Comparison of ENCODE assay signal across 20 cellular contexts in the genomic region with DNA sequence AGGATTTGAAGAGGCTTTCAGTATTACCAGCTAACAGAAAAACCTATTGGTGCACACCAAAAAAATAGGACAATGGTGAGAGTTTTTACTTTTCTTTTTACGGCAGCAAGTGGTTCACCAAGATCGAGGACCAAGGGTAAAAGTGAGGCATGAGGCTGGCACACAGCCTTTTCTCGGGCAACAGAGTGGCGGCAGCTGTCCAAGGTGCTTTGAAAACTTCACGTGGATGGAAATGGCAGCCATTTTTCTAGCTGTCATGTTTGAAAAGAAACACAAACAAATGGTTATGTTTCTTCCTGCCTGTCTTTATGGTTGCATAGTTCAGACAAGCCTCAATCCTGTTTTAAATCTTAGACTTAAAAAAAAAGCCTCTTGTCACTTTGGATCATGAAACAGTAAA.
"Had no signal": no experiment of that assay in that cellular context is flagged by ENCODE, and none has a peak within 500 bp of the region (broad histone marks: within the 10 kb centered on the region; RNA-seq: fewer than 3 reads in every experiment).

No MANE protein-coding gene starts in this region.

- H3K27ac ChIP-seq: coronary artery, heart left ventricle, psoas muscle, spleen, tibial artery had no signal

- DNase-seq: effector CD4-positive, alpha-beta T cell; heart left ventricle; hippocampal formation; left colon; left ventricle myocardium superior; mesenchymal stem cell; midbrain; naive B cell; psoas muscle; retina; spleen; stimulated activated CD4-positive, alpha-beta T cell treated with anti-CD3 and anti-CD28 coated beads, Interleukin-15, amount 100 ng/mL, for 24 hours; stimulated activated CD4-positive, alpha-beta T cell treated with anti-CD3 and anti-CD28 coated beads, Interleukin-1b, Interleukin-23, amount 100 ng/mL, for 48 hours; stimulated activated CD4-positive, alpha-beta T cell treated with anti-CD3 and anti-CD28 coated beads, Interleukin-4, amount 100 ng/mL, for 24 hours; tibial artery had no signal

- H3K4me1 ChIP-seq: heart left ventricle, psoas muscle, spleen, tibial artery had no signal

- ATAC-seq: esophagus mucosa; heart left ventricle; left colon; left ventricle myocardium superior; psoas muscle; sciatic nerve; stimulated activated memory B cell treated with anti-CD40 and anti-IgM and Interleukin-4, amounts not matched to agents 10 μg/mL and 1 μg/mL and 100 μg/mL, for 72 hours had no signal

- H3K36me3 ChIP-seq: heart left ventricle, spleen, tibial artery had no signal

- H3K9me3 ChIP-seq: heart left ventricle, psoas muscle, tibial artery had no signal

- H3K4me3 ChIP-seq: coronary artery, heart left ventricle, lung, psoas muscle, spleen, tibial artery had no signal

- H3K27me3 ChIP-seq: heart left ventricle, spleen, tibial artery had no signal
